Comparison of ENCODE assay signal across 27 cellular contexts in the genomic region with DNA sequence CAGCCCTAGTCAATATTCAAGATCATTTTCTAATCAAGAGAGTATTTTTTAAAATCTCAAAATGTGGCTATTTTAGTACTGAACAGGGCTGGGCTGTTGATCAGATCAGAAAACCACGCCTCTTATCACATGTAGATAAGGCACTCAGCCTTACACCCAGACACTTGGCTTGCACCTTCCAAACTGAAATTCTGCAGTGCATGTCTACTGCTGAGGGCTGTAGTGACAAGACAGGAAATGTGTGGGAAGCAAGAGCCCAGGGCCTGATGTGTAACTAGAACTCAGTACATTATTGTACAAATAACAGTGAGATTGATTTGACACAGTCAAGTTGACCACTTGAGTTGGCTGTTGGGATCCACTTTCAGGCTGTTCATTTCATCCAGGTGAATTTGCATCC. TPM values are rescaled to one million over a fixed set of nuclear protein-coding genes. Genes with fewer than 3 reads are reported as not detected.
DNase-seq lines count a peak whose midpoint lies in the region; ATAC-seq and TF ChIP-seq lines count a peak whose summit lies in the region.
"Had no signal": no experiment of that assay in that cellular context is flagged by ENCODE, and none has a peak within 500 bp of the region (broad histone marks: within the 10 kb centered on the region; RNA-seq: fewer than 3 reads in every experiment).

No MANE protein-coding gene starts in this region.

- TF ChIP-seq POLR2A in sigmoid colon (IDR thresholded peaks at IDR 0.05): no peak

- peak; percentile 27 for ATAC-seq in activated CD4-positive, alpha-beta T cell treated with anti-CD3 and anti-CD28 coated beads for 36 hours
- ATAC-seq in HG02678 (IDR thresholded peaks at IDR 0.05; ENCODE audit: unreplicated experiment): peak; percentile 25
- no peak for ATAC-seq in omental fat pad (ENCODE audit: low FRiP score)
- ATAC-seq: HCT116; naive thymus-derived CD4-positive, alpha-beta T cell; PC-3; Right ventricle myocardium inferior; SK-N-SH treated with all-trans-retinoic acid at 6 μM for 48 hours had no signal

- H3K4me3 Mint-ChIP-seq in activated CD4-positive, alpha-beta T cell treated with anti-CD3 and anti-CD28 coated beads for 36 hours: no peak overlapping the region
- H3K4me3 Mint-ChIP-seq: CD4-positive, alpha-beta memory T cell; naive thymus-derived CD4-positive, alpha-beta T cell had no signal

- intact Hi-C loops in activated CD4-positive, alpha-beta T cell treated with anti-CD3 and anti-CD28 coated beads for 36 hours (cut with DNase I, micrococcal nuclease): loop anchor here in 1 of 2 experiments (2.0 kb wide), 2 partner anchors 118 to 332 kb away; a partner anchor contains a TSS
- intact Hi-C loops in sigmoid colon (cut with DNase I): no loop called here

- H3K9me3 ChIP-seq in sigmoid colon: no peaks in the 10 kb centered on the region
- H3K9me3 ChIP-seq: breast epithelium, prostate gland, vagina had no signal

- H3K36me3 ChIP-seq in sigmoid colon: peaks cover 0 to 3% (median 0%) of the 10 kb centered on the region in 4 donors
- H3K36me3 ChIP-seq: breast epithelium, prostate gland, vagina had no signal

- no peak overlapping the region for H3K4me3 ChIP-seq in GM12865 (ENCODE audit: low read depth, low read length)
- H3K4me3 ChIP-seq in sigmoid colon: no peak overlapping the region
- H3K4me3 ChIP-seq: breast epithelium, prostate gland, vagina had no signal

- no peak for TF ChIP-seq EP300 in sigmoid colon (IDR thresholded peaks at IDR 0.05)

- peaks cover 8% of the 10 kb centered on the region for H3K27me3 Mint-ChIP-seq in activated CD4-positive, alpha-beta T cell treated with anti-CD3 and anti-CD28 coated beads for 36 hours

- no peaks in the 10 kb centered on the region for H3K27me3 ChIP-seq in sigmoid colon
- H3K27me3 ChIP-seq: breast epithelium, vagina had no signal

- H3K4me1 Mint-ChIP-seq in activated CD4-positive, alpha-beta T cell treated with anti-CD3 and anti-CD28 coated beads for 36 hours: peaks cover 21% of the 10 kb centered on the region
- H3K4me1 Mint-ChIP-seq: CD4-positive, alpha-beta memory T cell had no signal

- no peaks in the 10 kb centered on the region for H3K4me1 ChIP-seq in sigmoid colon
- H3K4me1 ChIP-seq: breast epithelium, prostate gland, vagina had no signal

- no peak for TF ChIP-seq CTCF in GM12865 (IDR thresholded peaks at IDR 0.05; ENCODE audit: insufficient read depth, low read depth, low read length, missing control alignments)
- TF ChIP-seq CTCF in VCaP (conservative IDR thresholded peaks at IDR 0.05): no peak
- no peak for TF ChIP-seq CTCF in omental fat pad (IDR thresholded peaks at IDR 0.05)
- no peak for TF ChIP-seq CTCF in sigmoid colon (IDR thresholded peaks at IDR 0.05)

- H3K9me3 Mint-ChIP-seq in activated CD4-positive, alpha-beta T cell treated with anti-CD3 and anti-CD28 coated beads for 36 hours (ENCODE audit: low read depth): no peaks in the 10 kb centered on the region

- no peak overlapping the region for H3K27ac Mint-ChIP-seq in activated CD4-positive, alpha-beta T cell treated with anti-CD3 and anti-CD28 coated beads for 36 hours
- H3K27ac Mint-ChIP-seq: CD4-positive, alpha-beta memory T cell; naive thymus-derived CD4-positive, alpha-beta T cell had no signal

- WGBS in sigmoid colon, 2 donors: 64 to 80% methylated on average over 1 of the region's 1 CpG

- H3K27ac ChIP-seq in VCaP: peak overlapping the region; percentile 66; the same call in 1 of the 2 replicates
- no peak overlapping the region for H3K27ac ChIP-seq in sigmoid colon
- H3K27ac ChIP-seq: breast epithelium, prostate gland, vagina had no signal

- CTCF ChIA-PET in activated CD4-positive, alpha-beta T cell treated with anti-CD3 and anti-CD28 coated beads for 36 hours (lab: Charles Lee): no interaction called here

- POLR2A ChIA-PET in activated CD4-positive, alpha-beta T cell treated with anti-CD3 and anti-CD28 coated beads for 36 hours (lab: Charles Lee): no interaction called here

- H3K36me3 Mint-ChIP-seq in activated CD4-positive, alpha-beta T cell treated with anti-CD3 and anti-CD28 coated beads for 36 hours (ENCODE audit: low read depth): no peaks in the 10 kb centered on the region
- H3K36me3 Mint-ChIP-seq: CD4-positive, alpha-beta memory T cell; naive thymus-derived CD4-positive, alpha-beta T cell had no signal

- DNase-seq in activated CD4-positive, alpha-beta T cell treated with anti-CD3 and anti-CD28 coated beads for 36 hours: no peak
- no peak for DNase-seq in activated CD4-positive, alpha-beta T cell treated with anti-CD3 and anti-CD28 coated beads, Interleukin-2, amount 50 U/mL, for 4 hours
- DNase-seq in GM12865 (ENCODE audit: low read depth) (peak; percentile 35), omental fat pad (ENCODE audit: low spot score) (no peak), sigmoid colon (no peak)
- no peak for DNase-seq in activated T-cell treated with anti-CD3 and anti-CD28 coated beads, Interleukin-2, amount 50 U/mL, for 1 hour
- DNase-seq: activated CD4-positive, alpha-beta T cell treated with anti-CD3 and anti-CD28 coated beads for 4 hours; activated CD8-positive, alpha-beta memory T cell treated with anti-CD3 and anti-CD28 coated beads, Interleukin-2, amount 50 U/mL, for 48 hours; activated gamma-delta T cell treated with Interleukin-2 at 50 U/mL for 16 hours; CD4-positive, alpha-beta memory T cell; EL; midbrain; naive thymus-derived CD4-positive, alpha-beta T cell; NCI-H524; stimulated activated CD4-positive, alpha-beta T cell treated with anti-CD3 and anti-CD28 coated beads, Interleukin-15, amount 100 ng/mL, for 24 hours; stimulated activated naive CD4-positive, alpha-beta T cell treated with Interleukin-2 at 50 U/mL for 16 hours had no signal

RNA-seq across cellular contexts. Expression of a gene that starts 48.6 kb away (rescaled TPM):
- total RNA-seq in activated CD4-positive, alpha-beta T cell treated with anti-CD3 and anti-CD28 coated beads for 36 hours: not detected
- 1 to 10 TPM in 2 of 4 donors, under 1 TPM in 2; 0.72 to 5.0 (median 2.4) TPM for total RNA-seq in omental fat pad
- total RNA-seq in sigmoid colon: 1 to 10 TPM; 3.6 to 5.5 (median 5.0) TPM
- under 1 TPM; under 0.01 to 0.23 (median 0.22) TPM for polyA plus RNA-seq in sigmoid colon
- total RNA-seq: CD4-positive, alpha-beta memory T cell; glomerular endothelial cell had no signal
- polyA plus RNA-seq: CD4-positive, alpha-beta memory T cell; keratinocyte; naive thymus-derived CD4-positive, alpha-beta T cell had no signal
